Comparison of ENCODE assay signal across 26 cellular contexts in the genomic region with DNA sequence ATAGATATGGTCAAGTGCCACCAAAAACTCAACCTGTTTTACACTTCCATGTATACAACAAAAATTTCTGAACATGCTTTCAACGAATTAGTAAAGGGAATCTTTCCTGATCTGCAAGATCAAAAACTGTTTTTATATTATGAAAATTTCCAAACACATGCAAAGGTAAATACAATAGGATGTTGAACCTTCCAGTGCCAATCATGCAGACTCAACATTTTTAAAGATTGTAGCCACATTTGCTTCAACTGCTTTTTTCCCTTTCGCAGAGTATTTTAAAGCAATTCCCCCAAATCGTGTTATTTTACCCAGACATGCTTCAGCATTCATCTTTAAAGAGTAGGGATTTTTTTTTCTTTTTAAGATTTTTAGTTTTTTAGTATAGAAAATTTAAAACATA.
"Had no signal": no experiment of that assay in that cellular context is flagged by ENCODE, and none has a peak within 500 bp of the region (broad histone marks: within the 10 kb centered on the region; RNA-seq: fewer than 3 reads in every experiment).

No MANE protein-coding gene starts in this region.

- H3K27me3 ChIP-seq: esophagus squamous epithelium, gastrocnemius medialis, heart right ventricle, left lung had no signal

- H3K27ac Mint-ChIP-seq: dendritic cell treated with granulocyte-macrophage colony-stimulating factor and Interleukin-4, amounts not matched to agents 40 ng/mL and 50 ng/mL, for 4 days; effector memory CD8-positive, alpha-beta T cell; endodermal cell; mesothelial cell of epicardium; naive B cell; naive thymus-derived CD8-positive, alpha-beta T cell had no signal

- FAIRE-seq: keratinocyte had no signal

- H3K9me3 ChIP-seq: esophagus squamous epithelium, gastrocnemius medialis, heart right ventricle, left lung, lower lobe of right lung, mucosa of descending colon had no signal

- H3K36me3 Mint-ChIP-seq: naive B cell had no signal

- DNase-seq: cortex of kidney; effector CD8-positive, alpha-beta T cell; effector memory CD8-positive, alpha-beta T cell; endodermal cell; erythroblast; esophagus squamous epithelium; foreskin fibroblast; foreskin melanocyte; gastrocnemius medialis; glutamatergic neuron; head of caudate nucleus; heart right ventricle; hippocampal formation; left cardiac atrium; left lung; left ventricle myocardium superior; lower lobe of right lung; mesenchymal stem cell; mucosa of descending colon; naive B cell; naive thymus-derived CD8-positive, alpha-beta T cell had no signal

- ATAC-seq: effector memory CD8-positive, alpha-beta T cell; esophagus mucosa; gastrocnemius medialis; heart right ventricle; left cardiac atrium; left lung; left ventricle myocardium superior; lower lobe of right lung; mucosa of descending colon; naive thymus-derived CD8-positive, alpha-beta T cell had no signal

- H3K27me3 Mint-ChIP-seq: dendritic cell treated with granulocyte-macrophage colony-stimulating factor and Interleukin-4, amounts not matched to agents 40 ng/mL and 50 ng/mL, for 4 days; effector memory CD8-positive, alpha-beta T cell; naive B cell; naive thymus-derived CD8-positive, alpha-beta T cell had no signal

- H3K36me3 ChIP-seq: esophagus squamous epithelium, gastrocnemius medialis, heart right ventricle, left lung, lower lobe of right lung had no signal

- H3K4me1 ChIP-seq: left lung had no signal

- H3K4me3 Mint-ChIP-seq: dendritic cell treated with granulocyte-macrophage colony-stimulating factor and Interleukin-4, amounts not matched to agents 40 ng/mL and 50 ng/mL, for 4 days; effector memory CD8-positive, alpha-beta T cell; endodermal cell; mesothelial cell of epicardium; naive B cell had no signal

- H3K27ac ChIP-seq: epithelial cell of prostate, esophagus squamous epithelium, gastrocnemius medialis, heart right ventricle, left lung, lower lobe of right lung had no signal

- H3K9me3 Mint-ChIP-seq: dendritic cell treated with granulocyte-macrophage colony-stimulating factor and Interleukin-4, amounts not matched to agents 40 ng/mL and 50 ng/mL, for 4 days; effector memory CD8-positive, alpha-beta T cell; endodermal cell; mesothelial cell of epicardium; naive thymus-derived CD8-positive, alpha-beta T cell had no signal

- H3K4me3 ChIP-seq: esophagus squamous epithelium, gastrocnemius medialis, heart right ventricle, left lung, lower lobe of right lung, mucosa of descending colon had no signal
